Comparison of ENCODE assay signal across 8 cellular contexts in genomic region chr1:65687435-65688214, GRCh38.
DNase-seq lines count a peak whose midpoint lies in the region; ATAC-seq, FAIRE-seq and TF ChIP-seq lines count a peak whose summit lies in the region.

No MANE protein-coding gene starts in this region.

- peak; percentile 93 to 97 for TF ChIP-seq RAD21 in A549 (conservative IDR thresholded peaks at IDR 0.05 in 1 of 2, IDR thresholded peaks at IDR 0.05 in 1 of 2)

- CTCF ChIA-PET in A549 (lab: Yijun Ruan, JAX): interaction anchor here (0.6 to 3.8 kb wide), 72 partner anchors 9 to 1002 kb away, joined by 3 to 33 read pairs (median 4); partner anchors contain the start of genes LEPR and LEPROT
- CTCF ChIA-PET in activated B cell treated with CpG ODN at 0.5 μM for 24 hours (lab: Charles Lee): interaction anchor here (0.6 to 3.3 kb wide), 23 partner anchors 9 to 1419 kb away, joined by 3 to 18 read pairs (median 5); no protein-coding TSS in a partner anchor

- WGBS in A549 (ENCODE audit: missing lambda C conversion rate): 18% methylated on average over 8 of the region's 8 CpGs

- H3K27ac ChIP-seq in A549: no peak overlapping the region
- H3K27ac ChIP-seq in caudate nucleus (ENCODE audit: low read depth, low read length): peak overlapping the region; percentile 76

- DNase-seq in A549 (ENCODE audit: low read depth in 1 of 2, low spot score in 1 of 2): peak; percentile 40 to 53
- peak; percentile 31 for DNase-seq in NCI-H2196 treated with DMSO at 0.1 percent for 48 hours (lab: John Stamatoyannopoulos, UW; ENCODE audit: unreplicated experiment)
- DNase-seq in activated B cell treated with CpG ODN at 0.5 μM for 24 hours: peak; percentile 54
- peak in 58 of 61 donors; percentile 33 to 91 (median 74) for DNase-seq in caudate nucleus (lab: John Stamatoyannopoulos, UW)
- DNase-seq in kidney glomerular epithelial cell (lab: John Stamatoyannopoulos, UW): peak; percentile 66
- peak; percentile 72 to 80 (median 74) for DNase-seq in stimulated activated CD4-positive, alpha-beta T cell treated with anti-CD3 and anti-CD28 coated beads, Interleukin-1b, Interleukin-23, amount 100 ng/mL, for 24 hours (ENCODE audit: low read depth in 4 of 4, low spot score in 1 of 4)

- no peaks in the 10 kb centered on the region for H3K4me1 Mint-ChIP-seq in activated B cell treated with CpG ODN at 0.5 μM for 24 hours

- peak; percentile 87 to 92 for ATAC-seq in A549
- ATAC-seq in GM18511 (IDR thresholded peaks at IDR 0.05; ENCODE audit: unreplicated experiment): peak; percentile 96
- peak; percentile 82 for ATAC-seq in HG03060 (IDR thresholded peaks at IDR 0.05; ENCODE audit: low read depth, unreplicated experiment)
- peak; percentile 81 for ATAC-seq in activated B cell treated with CpG ODN at 0.5 μM for 24 hours (ENCODE audit: low read depth)

- H3K4me2 ChIP-seq in A549: peak overlapping the region; percentile 48

- H3K9me3 ChIP-seq in A549: no peaks in the 10 kb centered on the region

- TF ChIP-seq CTCF in A549 (IDR thresholded peaks at IDR 0.05) (peak; percentile 86), activated B cell treated with CpG ODN at 0.5 μM for 24 hours (IDR thresholded peaks at IDR 0.05) (peak; percentile 64)

- no peak overlapping the region for H3K27ac Mint-ChIP-seq in activated B cell treated with CpG ODN at 0.5 μM for 24 hours

- no peak for FAIRE-seq in A549 (lab: Jason Lieb, UNC)

- intact Hi-C loops in activated B cell treated with CpG ODN at 0.5 μM for 24 hours (cut with micrococcal nuclease): loop anchor here (1.0 to 2.0 kb wide), 6 partner anchors 256 to 759 kb away; no protein-coding TSS in a partner anchor

- H3K4me3 Mint-ChIP-seq in activated B cell treated with CpG ODN at 0.5 μM for 24 hours: no peak overlapping the region

- no peaks in the 10 kb centered on the region for H3K36me3 Mint-ChIP-seq in activated B cell treated with CpG ODN at 0.5 μM for 24 hours (ENCODE audit: low read depth)

- H3K9me3 Mint-ChIP-seq in activated B cell treated with CpG ODN at 0.5 μM for 24 hours: no peaks in the 10 kb centered on the region

- POLR2A ChIA-PET in A549 (lab: Yijun Ruan, JAX) (no interaction called here), activated B cell treated with CpG ODN at 0.5 μM for 24 hours (lab: Charles Lee) (no interaction called here)

- peaks cover 8% of the 10 kb centered on the region for H3K27me3 Mint-ChIP-seq in activated B cell treated with CpG ODN at 0.5 μM for 24 hours

- H3K4me3 ChIP-seq in A549: no peak overlapping the region

- 0 out of 3 replicates have a peak, but pooled peaks cover 3% of the 10 kb centered on the region for H3K4me1 ChIP-seq in A549

- no peak for TF ChIP-seq EP300 in A549 (IDR thresholded peaks at IDR 0.05)

- no peak for TF ChIP-seq POLR2A in A549 (IDR thresholded peaks at IDR 0.05; ENCODE audit: low read length)

TF ChIP-seq in A549, 52 proteins besides CTCF, POLR2A, EP300 and RAD21:
- TF ChIP-seq CBX2 (IDR thresholded peaks at IDR 0.05; ENCODE audit: borderline replicate concordance, low read depth) (no peak), REST (IDR thresholded peaks at IDR 0.05) (no peak), USF2 (IDR thresholded peaks at IDR 0.05) (no peak), SMC3 (IDR thresholded peaks at IDR 0.05) (peak; percentile 89), ZNF302 (CRISPR knock-in tag; IDR thresholded peaks at IDR 0.05) (no peak)
